In genomic region chr11:29781268-29781667, GRCh38 we compare ENCODE assay signal across 28 cellular contexts.
DNase-seq lines count a peak whose midpoint lies in the region; ATAC-seq and TF ChIP-seq lines count a peak whose summit lies in the region.
"Had no signal": no experiment of that assay in that cellular context is flagged by ENCODE, and none has a peak within 500 bp of the region (broad histone marks: within the 10 kb centered on the region; RNA-seq: fewer than 3 reads in every experiment).

No MANE protein-coding gene starts in this region.

- no peak overlapping the region for H3K23ac ChIP-seq in neuronal stem cell (ENCODE audit: low read depth, low read length, poor library complexity)

- peak overlapping the region; percentile 65 for H3K14ac ChIP-seq in neuronal stem cell (ENCODE audit: low read length)

- peak overlapping the region; percentile 9 for H3K18ac ChIP-seq in neuronal stem cell (ENCODE audit: low read length)

- dilution Hi-C loops in mammary epithelial cell (cut with HindIII; ENCODE audit: low sequenced_read_pairs) = no loop called here

- WGBS in mammary epithelial cell (ENCODE audit: low coverage, missing lambda C conversion rate) = 23% methylated on average over 1 of the region's 1 CpG
- WGBS in heart right ventricle, 2 donors = 18 to 40% methylated on average over 1 of the region's 1 CpG
- WGBS in neuronal stem cell (ENCODE audit: extremely low coverage in 2 of 2, insufficient read length in 2 of 2, insufficient replicate concordance in 1 of 2), 2 donors = no CpG with 5 or more reads among the region's 1 CpG

- H3K4me1 Mint-ChIP-seq in MCF 10A (ENCODE audit: insufficient read depth, unreplicated experiment) = no peaks in the 10 kb centered on the region
- H3K4me1 Mint-ChIP-seq: activated CD4-positive, alpha-beta memory T cell treated with anti-CD3 and anti-CD28 coated beads, Interleukin-2, amount 10 ng/mL, durations not matched to agents 7 days and 5 days; activated naive CD4-positive, alpha-beta T cell treated with anti-CD3 and anti-CD28 coated beads, Interleukin-2, amount 50 U/mL, for 24 hours; activated T-helper 17 cell treated with anti-CD3 and anti-CD28 coated beads, Interleukin-2, amount 50 U/mL, for 72 hours; IgD-negative memory B cell; natural killer cell had no signal

- no peak overlapping the region for H4K91ac ChIP-seq in neuronal stem cell (ENCODE audit: low read depth, low read length, poor library complexity)

- no peak overlapping the region for H2BK5ac ChIP-seq in neuronal stem cell (ENCODE audit: low read length)

- H3K36me3 ChIP-seq in mammary epithelial cell (ENCODE audit: insufficient read depth, low read length) = no peaks in the 10 kb centered on the region
- H3K36me3 ChIP-seq in heart right ventricle = no peaks in the 10 kb centered on the region
- H3K36me3 ChIP-seq in neuronal stem cell (replicated peaks in 1 of 2; ENCODE audit: control insufficient read depth in 2 of 2, insufficient read depth in 2 of 2, low read length in 2 of 2) = no peaks in the 10 kb centered on the region
- H3K36me3 ChIP-seq in uterus = no peaks in the 10 kb centered on the region
- H3K36me3 ChIP-seq: colonic mucosa, left lung, MG63, vagina had no signal

- H2AFZ ChIP-seq in mammary epithelial cell (ENCODE audit: low read depth, low read length) (peak overlapping the region; percentile 86), neuronal stem cell (ENCODE audit: low read length) (no peak overlapping the region)

- H3K4ac ChIP-seq in neuronal stem cell (ENCODE audit: low read length) = no peak overlapping the region

- H4K8ac ChIP-seq in neuronal stem cell (ENCODE audit: low read depth, low read length) = no peak overlapping the region

- H2BK12ac ChIP-seq in neuronal stem cell (ENCODE audit: low read length) = no peak overlapping the region

- H2AK5ac ChIP-seq in neuronal stem cell (ENCODE audit: low read depth, low read length) = no peak overlapping the region

- H3K4me3 Mint-ChIP-seq in MCF 10A (ENCODE audit: unreplicated experiment) = no peak overlapping the region
- H3K4me3 Mint-ChIP-seq: activated CD4-positive, alpha-beta memory T cell treated with anti-CD3 and anti-CD28 coated beads, Interleukin-2, amount 10 ng/mL, durations not matched to agents 7 days and 5 days; activated naive CD4-positive, alpha-beta T cell treated with anti-CD3 and anti-CD28 coated beads, Interleukin-2, amount 50 U/mL, for 24 hours; activated T-helper 17 cell treated with anti-CD3 and anti-CD28 coated beads, Interleukin-2, amount 50 U/mL, for 72 hours; CD4-positive, alpha-beta T cell; effector memory CD8-positive, alpha-beta T cell; IgD-negative memory B cell; natural killer cell had no signal

- TF ChIP-seq CTCF in mammary epithelial cell (conservative IDR thresholded peaks at IDR 0.05 in 1 of 2, IDR thresholded peaks at IDR 0.05 in 1 of 2; ENCODE audit: extremely low read depth in 1 of 2, insufficient read depth in 1 of 2, low read depth in 1 of 2, low read length in 2 of 2) (no peak), MCF 10A (IDR thresholded peaks at IDR 0.05; ENCODE audit: unreplicated experiment) (no peak), heart right ventricle (IDR thresholded peaks at IDR 0.05) (no peak), uterus (IDR thresholded peaks at IDR 0.05) (no peak)

- H3K27me3 Mint-ChIP-seq in MCF 10A (ENCODE audit: insufficient read depth, unreplicated experiment) = no peaks in the 10 kb centered on the region
- H3K27me3 Mint-ChIP-seq: activated CD4-positive, alpha-beta memory T cell treated with anti-CD3 and anti-CD28 coated beads, Interleukin-2, amount 10 ng/mL, durations not matched to agents 7 days and 5 days; activated naive CD4-positive, alpha-beta T cell treated with anti-CD3 and anti-CD28 coated beads, Interleukin-2, amount 50 U/mL, for 24 hours; activated T-helper 17 cell treated with anti-CD3 and anti-CD28 coated beads, Interleukin-2, amount 50 U/mL, for 72 hours; CD4-positive, alpha-beta T cell; effector memory CD8-positive, alpha-beta T cell; IgD-negative memory B cell had no signal

- H3K27me3 ChIP-seq in mammary epithelial cell (ENCODE audit: insufficient read depth, low read length) (no peaks in the 10 kb centered on the region), heart right ventricle (no peaks in the 10 kb centered on the region), neuronal stem cell (ENCODE audit: control insufficient read depth in 3 of 3, insufficient read depth in 3 of 3, low read depth in 1 of 3, low read length in 3 of 3) (no peaks in the 10 kb centered on the region), uterus (no peaks in the 10 kb centered on the region)
- H3K27me3 ChIP-seq: colonic mucosa, left lung, MG63, vagina had no signal

- H3K27ac Mint-ChIP-seq in MCF 10A (ENCODE audit: low read depth, unreplicated experiment) = no peak overlapping the region
- H3K27ac Mint-ChIP-seq: activated CD4-positive, alpha-beta memory T cell treated with anti-CD3 and anti-CD28 coated beads, Interleukin-2, amount 10 ng/mL, durations not matched to agents 7 days and 5 days; activated naive CD4-positive, alpha-beta T cell treated with anti-CD3 and anti-CD28 coated beads, Interleukin-2, amount 50 U/mL, for 24 hours; activated T-helper 17 cell treated with anti-CD3 and anti-CD28 coated beads, Interleukin-2, amount 50 U/mL, for 72 hours; CD4-positive, alpha-beta T cell; effector memory CD8-positive, alpha-beta T cell; IgD-negative memory B cell; natural killer cell had no signal

- H3K4me3 ChIP-seq in mammary epithelial cell (replicated peaks in 1 of 3; ENCODE audit: insufficient read depth in 1 of 3, low read depth in 2 of 3, low read length in 3 of 3) (no peak overlapping the region), heart right ventricle (peak overlapping the region in 5 of 10 donors; percentile 14 to 29 (median 25)), neuronal stem cell (ENCODE audit: low read length in 2 of 2) (no peak overlapping the region), uterus (no peak overlapping the region)
- H3K4me3 ChIP-seq: colonic mucosa, left lung, MG63, vagina had no signal

- no peak overlapping the region for H2BK15ac ChIP-seq in neuronal stem cell (ENCODE audit: low read length)

- H3K79me2 ChIP-seq in mammary epithelial cell (ENCODE audit: insufficient read depth, low read length) = no peaks in the 10 kb centered on the region

- no peak overlapping the region for H3K9ac ChIP-seq in mammary epithelial cell (ENCODE audit: insufficient read depth, low read length)
- H3K9ac ChIP-seq in neuronal stem cell (ENCODE audit: low read depth, low read length, poor library complexity) = no peak overlapping the region

- H3K4me1 ChIP-seq in mammary epithelial cell (ENCODE audit: insufficient read depth, low read length) (peaks cover 11% of the 10 kb centered on the region), heart right ventricle (peaks cover 0 to 51% (median 5%) of the 10 kb centered on the region in 9 donors), neuronal stem cell (ENCODE audit: control insufficient read depth in 2 of 2, insufficient read depth in 1 of 2, low read depth in 1 of 2, low read length in 2 of 2) (peaks cover 0 to 14% of the 10 kb centered on the region in 2 donors), uterus (peaks cover 0 to 4% of the 10 kb centered on the region in 2 donors)
- H3K4me1 ChIP-seq: colonic mucosa, left lung, vagina had no signal

- POLR2A ChIA-PET in MCF 10A (lab: Yijun Ruan, JAX) = no interaction called here

- BruUV-seq in mammary epithelial cell (replicated peaks; lab: Mats Ljungman, UMichigan) (no TSS peak), MCF 10A (replicated peaks; lab: Mats Ljungman, UMichigan) (no TSS peak)

- no peak for DNase-seq in mammary epithelial cell
- DNase-seq in MCF 10A (ENCODE audit: unreplicated experiment) = no peak
- peak; percentile 30 to 40 for DNase-seq in heart right ventricle
- no peak for DNase-seq in neuronal stem cell (ENCODE audit: low spot score)
- DNase-seq in uterus = peak; percentile 20 to 46
- DNase-seq in activated naive CD4-positive, alpha-beta T cell treated with Interleukin-2 at 50 U/mL for 16 hours = no peak
- DNase-seq in T1000 (lab: John Stamatoyannopoulos, UW) = no peak
- DNase-seq: activated CD4-positive, alpha-beta memory T cell treated with anti-CD3 and anti-CD28 coated beads, Interleukin-2, amount 10 ng/mL, durations not matched to agents 7 days and 5 days; CD4-positive, alpha-beta T cell; colonic mucosa; DMS153; effector memory CD8-positive, alpha-beta T cell; MG63; natural killer cell; NCI-H1105 treated with DMSO at 0.1 percent for 48 hours; NCI-H2029 treated with DMSO at 0.1 percent for 48 hours; NCI-H2227 treated with DMSO at 0.1 percent for 48 hours; stimulated activated naive CD4-positive, alpha-beta T cell; T-helper 1 cell had no signal

- no peaks in the 10 kb centered on the region for H3K9me3 Mint-ChIP-seq in MCF 10A (ENCODE audit: unreplicated experiment)

- no peaks in the 10 kb centered on the region for H3K36me3 Mint-ChIP-seq in MCF 10A (ENCODE audit: insufficient read depth, unreplicated experiment)
- H3K36me3 Mint-ChIP-seq: activated naive CD4-positive, alpha-beta T cell treated with anti-CD3 and anti-CD28 coated beads, Interleukin-2, amount 50 U/mL, for 24 hours; IgD-negative memory B cell; natural killer cell had no signal

- CTCF ChIA-PET in mammary epithelial cell (lab: Charles Lee; ENCODE audit: low non-redundant PET) = no interaction called here
- CTCF ChIA-PET in MCF 10A (lab: Yijun Ruan, JAX) = interaction anchor here (1.2 kb wide), 1 partner anchor 254 kb away, joined by 3 read pairs; no protein-coding TSS in a partner anchor

- no peaks in the 10 kb centered on the region for H3K79me1 ChIP-seq in neuronal stem cell (ENCODE audit: low read depth, low read length)

- intact Hi-C loops in mammary epithelial cell (cut with micrococcal nuclease) = no loop called here
- intact Hi-C loops in MCF 10A (cut with micrococcal nuclease) = no loop called here
- intact Hi-C loops in heart right ventricle (cut with DNase I) = no loop called here
- intact Hi-C loops in uterus (cut with DNase I; ENCODE audit: low total_unique reads) = no loop called here

- peak; percentile 69 to 95 (median 88) for ATAC-seq in heart right ventricle
- ATAC-seq in HG02798 (IDR thresholded peaks at IDR 0.05; ENCODE audit: poor library complexity, unreplicated experiment) = no peak
- ATAC-seq: activated CD4-positive, CD25-positive, alpha-beta regulatory T cell treated with anti-CD3 and anti-CD28 coated beads, Interleukin-2, amount 50 U/mL, for 24 hours; activated T-helper 17 cell treated with anti-CD3 and anti-CD28 coated beads, Interleukin-2, amount 50 U/mL, for 72 hours; effector memory CD8-positive, alpha-beta T cell; esophagus mucosa; left lung; natural killer cell had no signal

- H3K4me2 ChIP-seq in mammary epithelial cell (ENCODE audit: insufficient read depth, low read depth, low read length) (peak overlapping the region; percentile 59), neuronal stem cell (ENCODE audit: insufficient read depth, low read length, poor library complexity, severe bottlenecking) (no peak overlapping the region)

- H2BK120ac ChIP-seq in neuronal stem cell (ENCODE audit: low read depth, low read length) = no peak overlapping the region

- H3K9me3 ChIP-seq in mammary epithelial cell (replicated peaks; ENCODE audit: insufficient read depth, low read length) (no peaks in the 10 kb centered on the region), heart right ventricle (no peaks in the 10 kb centered on the region), neuronal stem cell (replicated peaks in 1 of 2; ENCODE audit: control insufficient read depth in 2 of 2, insufficient read depth in 1 of 2, low read depth in 1 of 2, low read length in 2 of 2) (no peaks in the 10 kb centered on the region), uterus (no peaks in the 10 kb centered on the region)
- H3K9me3 ChIP-seq: colonic mucosa, left lung, MG63, vagina had no signal

- H4K20me1 ChIP-seq in mammary epithelial cell (ENCODE audit: insufficient read depth, low read length) = no peaks in the 10 kb centered on the region

- H3K27ac ChIP-seq in mammary epithelial cell (ENCODE audit: insufficient read depth, low read depth, low read length) = no peak overlapping the region
- peak overlapping the region in 9 of 10 donors; percentile 20 to 79 (median 70) for H3K27ac ChIP-seq in heart right ventricle
- peak overlapping the region; percentile 20 for H3K27ac ChIP-seq in neuronal stem cell (replicated peaks; ENCODE audit: low read length)
- H3K27ac ChIP-seq in uterus = peak overlapping the region; percentile 28 to 41
- H3K27ac ChIP-seq: 22Rv1, colonic mucosa, left lung, vagina had no signal

- in situ Hi-C loops in mammary epithelial cell (cut with MboI; ENCODE audit: low sequenced_read_pairs in 2 of 2) = no loop called here

- TF ChIP-seq POLR2A in uterus (IDR thresholded peaks at IDR 0.05) = no peak

Comparison
In these comparisons a context has a peak if more than half of its experiments do, and no peak if none do; other contexts are left out.
1. DNase-seq: peak in heart right ventricle (2 of 2) and uterus (2 of 2); none in mammary epithelial cell (single experiment), MCF 10A (single experiment), neuronal stem cell (single experiment), activated naive CD4-positive, alpha-beta T cell treated with Interleukin-2 at 50 U/mL for 16 hours (single experiment) and T1000 (single experiment).